8 cellular contexts compared by ENCODE assay signal in genomic region chr19:48110350-48110966, GRCh38. TPM values are rescaled to one million over a fixed set of nuclear protein-coding genes. Genes with fewer than 3 reads are reported as not detected.
DNase-seq lines count a peak whose midpoint lies in the region; ATAC-seq and TF ChIP-seq lines count a peak whose summit lies in the region.

PLA2G4C (minus strand) TSS chr19:48110817; CDS start chr19:48106529, 4,288 bp downstream.

- peaks cover 3% of the 10 kb centered on the region for H3K27me3 Mint-ChIP-seq in nephron progenitor cell (ENCODE audit: low read depth, poor library complexity)

- no peak within 1 kb of the TSS for H3K27ac Mint-ChIP-seq in nephron progenitor cell

- H3K36me3 Mint-ChIP-seq in nephron progenitor cell (ENCODE audit: low read depth) = peaks cover 8% of the 10 kb centered on the region

- DNase-seq in Ammon's horn (ENCODE audit: low spot score) (peak; percentile 93), M059J (ENCODE audit: low read depth) (peak; percentile 91), SHP77 (lab: John Stamatoyannopoulos, UW) (peak; percentile 74 to 89), activated gamma-delta T cell treated with Interleukin-2 at 50 U/mL for 16 hours (peak; percentile 76), fibroblast of villous mesenchyme (ENCODE audit: low read depth) (peak; percentile 92), nephron progenitor cell (peak; percentile 92)
- peak; percentile 90 for DNase-seq in stimulated activated naive CD8-positive, alpha-beta T cell treated with anti-CD3 and anti-CD28 coated beads, Interleukin-15, Interleukin-2, amounts not matched to agents 100 U/mL and 50 U/mL, for 24 hours

- peak; percentile 62 for ATAC-seq in GM21381 (IDR thresholded peaks at IDR 0.05; ENCODE audit: unreplicated experiment)
- peak; percentile 82 for ATAC-seq in stimulated activated naive CD8-positive, alpha-beta T cell treated with anti-CD3 and anti-CD28 coated beads, Interleukin-15, Interleukin-2, amounts not matched to agents 100 U/mL and 50 U/mL, for 24 hours

- peak within 1 kb of the TSS; percentile 67 for H3K4me3 ChIP-seq in fibroblast of villous mesenchyme (ENCODE audit: low read depth, low read length)

- peaks cover 30% of the 10 kb centered on the region for H3K4me1 Mint-ChIP-seq in nephron progenitor cell

- H3K9me3 Mint-ChIP-seq in nephron progenitor cell = no peaks in the 10 kb centered on the region

- H3K4me3 Mint-ChIP-seq in nephron progenitor cell = peak within 1 kb of the TSS; percentile 71

- TF ChIP-seq CTCF in fibroblast of villous mesenchyme (IDR thresholded peaks at IDR 0.05; ENCODE audit: insufficient read depth, low read depth, low read length) = no peak
- TF ChIP-seq CTCF in nephron progenitor cell (IDR thresholded peaks at IDR 0.05) = no peak

RNA-seq across cellular contexts. Expression of gene PLA2G4C, which starts in this region (rescaled TPM):
- total RNA-seq in M059J (2014; rRNA removed; shearing (Covaris generic)) = 14.7 and 22.8 TPM in 2 replicates
- 6.8 and 22.5 TPM in 2 replicates for total RNA-seq in fibroblast of villous mesenchyme

Comparison
In these comparisons a context has a peak if more than half of its experiments do, and no peak if none do; other contexts are left out.
1. Peak in every context shown above with its lines: DNase-seq, ATAC-seq and H3K4me3 ChIP-seq.